ENCODE assay signal across 23 cellular contexts in the genomic region with DNA sequence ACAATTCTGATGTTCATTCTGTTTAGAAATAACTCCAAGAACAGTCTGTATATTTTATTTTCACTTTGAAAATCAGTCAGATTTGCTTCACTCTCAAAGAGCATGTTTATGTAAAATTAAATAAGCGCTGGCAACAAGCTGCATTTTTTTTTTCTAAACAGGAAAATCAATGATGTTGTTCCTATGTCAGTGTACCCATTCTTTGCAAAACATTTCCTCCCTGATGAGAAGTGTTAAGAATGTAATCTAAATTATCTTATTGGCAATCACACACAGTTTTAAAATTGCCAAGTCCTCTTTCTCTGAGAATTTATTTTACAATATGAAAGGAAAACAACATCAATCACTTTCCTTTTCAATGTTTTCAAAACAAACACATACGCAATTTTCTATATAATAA.
"Had no signal": no experiment of that assay in that cellular context is flagged by ENCODE, and none has a peak within 500 bp of the region (broad histone marks: within the 10 kb centered on the region; RNA-seq: fewer than 3 reads in every experiment).

No MANE protein-coding gene starts in this region.

- H2AFZ ChIP-seq: neural progenitor cell had no signal

- H3K4me2 ChIP-seq: neural progenitor cell had no signal

- DNase-seq: caudate nucleus; cerebellar nuclear complex; cortex of kidney; effector CD8-positive, alpha-beta T cell; endodermal cell; erythroblast; esophagus squamous epithelium; foreskin keratinocyte; midbrain; naive thymus-derived CD4-positive, alpha-beta T cell; posterior cingulate gyrus; sigmoid colon; stimulated activated CD4-positive, alpha-beta T cell treated with anti-CD3 and anti-CD28 coated beads, Interleukin-2, amount 100 ng/mL, for 24 hours; stimulated activated CD4-positive, alpha-beta T cell treated with anti-CD3 and anti-CD28 coated beads, Interleukin-4, amount 100 ng/mL, for 24 hours; transverse colon; upper lobe of right lung; uterus had no signal

- H3K27me3 Mint-ChIP-seq: stimulated activated memory B cell treated with anti-CD40 and anti-IgM and Interleukin-4, amounts not matched to agents 10 μg/mL and 1 μg/mL and 100 μg/mL, for 72 hours had no signal

- H3K27me3 ChIP-seq: esophagus squamous epithelium, foreskin keratinocyte, neural progenitor cell, right atrium auricular region, sigmoid colon, transverse colon, upper lobe of right lung, uterus had no signal

- H3K36me3 Mint-ChIP-seq: neural progenitor cell; stimulated activated memory B cell treated with anti-CD40 and anti-IgM and Interleukin-4, amounts not matched to agents 10 μg/mL and 1 μg/mL and 100 μg/mL, for 72 hours had no signal

- H3K27ac ChIP-seq: esophagus squamous epithelium, foreskin keratinocyte, neural progenitor cell, right atrium auricular region, sigmoid colon, transverse colon, upper lobe of right lung had no signal

- ATAC-seq: foreskin keratinocyte; naive thymus-derived CD4-positive, alpha-beta T cell; stimulated activated memory B cell treated with anti-CD40 and anti-IgM and Interleukin-4, amounts not matched to agents 10 μg/mL and 1 μg/mL and 100 μg/mL, for 72 hours; upper lobe of right lung had no signal

- H3K4me1 Mint-ChIP-seq: endodermal cell; naive thymus-derived CD4-positive, alpha-beta T cell; neural progenitor cell; stimulated activated memory B cell treated with anti-CD40 and anti-IgM and Interleukin-4, amounts not matched to agents 10 μg/mL and 1 μg/mL and 100 μg/mL, for 72 hours had no signal

- H3K9ac ChIP-seq: neural progenitor cell had no signal

- H3K4me3 Mint-ChIP-seq: endodermal cell; naive thymus-derived CD4-positive, alpha-beta T cell; nephron; neural progenitor cell; stimulated activated memory B cell treated with anti-CD40 and anti-IgM and Interleukin-4, amounts not matched to agents 10 μg/mL and 1 μg/mL and 100 μg/mL, for 72 hours; stimulated activated naive CD8-positive, alpha-beta T cell treated with anti-CD3 and anti-CD28 coated beads, Interleukin-15, Interleukin-2, amounts not matched to agents 100 ng/mL and 50 ng/mL, for 24 hours had no signal

- H3K4me3 ChIP-seq: esophagus squamous epithelium, lung, neural progenitor cell, right atrium auricular region, sigmoid colon, transverse colon, upper lobe of right lung, uterus had no signal

- H3K36me3 ChIP-seq: esophagus squamous epithelium, neural progenitor cell, right atrium auricular region, sigmoid colon, transverse colon, upper lobe of right lung, uterus had no signal

- H3K27ac Mint-ChIP-seq: endodermal cell; naive thymus-derived CD4-positive, alpha-beta T cell; nephron; neural progenitor cell; stimulated activated memory B cell treated with anti-CD40 and anti-IgM and Interleukin-4, amounts not matched to agents 10 μg/mL and 1 μg/mL and 100 μg/mL, for 72 hours; stimulated activated naive CD8-positive, alpha-beta T cell treated with anti-CD3 and anti-CD28 coated beads, Interleukin-15, Interleukin-2, amounts not matched to agents 100 ng/mL and 50 ng/mL, for 24 hours had no signal

- H3K4me1 ChIP-seq: esophagus squamous epithelium, foreskin keratinocyte, neural progenitor cell, right atrium auricular region, sigmoid colon, transverse colon, upper lobe of right lung, uterus had no signal

- H3K9me3 ChIP-seq: esophagus squamous epithelium, right atrium auricular region, sigmoid colon, transverse colon, upper lobe of right lung, uterus had no signal
